22 cellular contexts compared by ENCODE assay signal in the genomic region with DNA sequence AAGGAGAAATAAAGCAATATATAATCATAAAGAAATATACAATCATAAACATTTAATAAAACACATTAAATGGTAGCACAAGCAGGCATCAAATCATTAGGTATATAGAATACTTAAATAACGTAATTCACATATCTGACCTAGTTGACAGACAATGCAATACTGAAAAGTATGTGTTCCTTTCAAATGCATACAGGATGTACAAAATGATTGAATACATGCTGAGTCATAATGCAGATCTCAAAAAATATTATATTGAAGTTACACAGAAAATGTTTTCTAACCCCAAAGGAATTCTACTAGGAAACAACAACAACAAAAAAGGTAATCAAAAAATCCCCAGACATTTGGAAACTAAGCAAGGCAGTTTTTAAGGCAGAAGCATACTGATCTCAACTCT.
DNase-seq lines count a peak whose midpoint lies in the region; ATAC-seq and TF ChIP-seq lines count a peak whose summit lies in the region.
"Had no signal": no experiment of that assay in that cellular context is flagged by ENCODE, and none has a peak within 500 bp of the region (broad histone marks: within the 10 kb centered on the region; RNA-seq: fewer than 3 reads in every experiment).

No MANE protein-coding gene starts in this region.

- intact Hi-C loops in PC-3 (cut with micrococcal nuclease): no loop called here

- peaks cover 3% of the 10 kb centered on the region; the same call in 1 of the 2 replicates for H3K4me1 ChIP-seq in PC-3 (ENCODE audit: insufficient read depth, low read length)
- H3K4me1 ChIP-seq in foreskin keratinocyte: peaks cover 8% of the 10 kb centered on the region
- H3K4me1 ChIP-seq: BLaER1 treated with 17β-estradiol and CSF1 and Interleukin-3, amounts not matched to agents 10 nM and 100 nM; HAP-1; Peyer's patch had no signal

- H3K27ac ChIP-seq in PC-3 (ENCODE audit: low read length): no peak overlapping the region
- no peak overlapping the region for H3K27ac ChIP-seq in foreskin keratinocyte
- H3K27ac ChIP-seq: BLaER1 treated with 17β-estradiol and CSF1 and Interleukin-3, amounts not matched to agents 10 nM and 100 nM; Peyer's patch had no signal

- no peaks in the 10 kb centered on the region for H3F3A ChIP-seq in PC-3 (ENCODE audit: low read length, unreplicated experiment)

- no peaks in the 10 kb centered on the region for H3K79me2 ChIP-seq in PC-3 (ENCODE audit: low read length)

- H3K9ac ChIP-seq in PC-3 (ENCODE audit: low read length): no peak overlapping the region
- H3K9ac ChIP-seq: BLaER1 treated with 17β-estradiol and CSF1 and Interleukin-3, amounts not matched to agents 10 nM and 100 nM had no signal

- H3K9me2 ChIP-seq in PC-3 (replicated peaks; ENCODE audit: low read length): no peaks in the 10 kb centered on the region

- H3K4me3 ChIP-seq in PC-3 (ENCODE audit: low read length): no peak overlapping the region
- H3K4me3 ChIP-seq: BLaER1 treated with 17β-estradiol and CSF1 and Interleukin-3, amounts not matched to agents 10 nM and 100 nM; GM12878; HAP-1; Peyer's patch had no signal

- POLR2A ChIA-PET in PC-3 (lab: Charles Lee; ENCODE audit: unreplicated experiment): no interaction called here

- peak; percentile 51 for ATAC-seq in PC-3
- ATAC-seq in foreskin keratinocyte: peak; percentile 44
- ATAC-seq in GM19395 (IDR thresholded peaks at IDR 0.05; ENCODE audit: unreplicated experiment): no peak
- ATAC-seq: GM12878 had no signal

- CTCF ChIA-PET in PC-3 (lab: Charles Lee): interaction anchor here (0.7 kb wide), 1 partner anchor 82 kb away, joined by 3 read pairs; no protein-coding TSS in a partner anchor

- no peaks in the 10 kb centered on the region for H3K27me3 ChIP-seq in PC-3 (ENCODE audit: low read length)
- H3K27me3 ChIP-seq in foreskin keratinocyte: no peaks in the 10 kb centered on the region
- H3K27me3 ChIP-seq: BLaER1 treated with 17β-estradiol and CSF1 and Interleukin-3, amounts not matched to agents 10 nM and 100 nM; Peyer's patch had no signal

- no peak overlapping the region for H2AFZ ChIP-seq in PC-3 (ENCODE audit: low read length)

- no peak for TF ChIP-seq CTCF in PC-3 (conservative IDR thresholded peaks at IDR 0.05; ENCODE audit: low read depth, low read length)
- no peak for TF ChIP-seq CTCF in foreskin keratinocyte (conservative IDR thresholded peaks at IDR 0.05)

- H4K20me1 ChIP-seq in PC-3 (ENCODE audit: low read length): no peaks in the 10 kb centered on the region
- H4K20me1 ChIP-seq: BLaER1 treated with 17β-estradiol and CSF1 and Interleukin-3, amounts not matched to agents 10 nM and 100 nM had no signal

- DNase-seq in HCEC 1CT (peak; percentile 1), PC-3 (peak; percentile 35), amniotic epithelial cell (ENCODE audit: low read depth) (peak; percentile 7), foreskin keratinocyte (peak; percentile 16 to 61), C1 segment of cervical spinal cord (lab: John Stamatoyannopoulos, UW) (no peak), activated gamma-delta T cell treated with Interleukin-2 at 50 U/mL for 16 hours (no peak)
- DNase-seq: AML-193; CD4-positive, alpha-beta memory T cell; COR-L47; DMS53; GDM1; GOT3; KG1; MM.1S; NCI-H2029; NCI-H446 treated with DMSO at 0.1 percent for 48 hours; NCI-H526 treated with DMSO at 0.1 percent for 48 hours; Peyer's patch had no signal

- BruUV-seq in PC-3 (replicated peaks; lab: Mats Ljungman, UMichigan): no TSS peak

- H3K9me3 ChIP-seq in PC-3 (ENCODE audit: low read length): no peaks in the 10 kb centered on the region
- H3K9me3 ChIP-seq: BLaER1 treated with 17β-estradiol and CSF1 and Interleukin-3, amounts not matched to agents 10 nM and 100 nM; HAP-1; Peyer's patch had no signal

- no peaks in the 10 kb centered on the region for H3K36me3 ChIP-seq in PC-3 (ENCODE audit: low read depth, low read length)
- H3K36me3 ChIP-seq: BLaER1 treated with 17β-estradiol and CSF1 and Interleukin-3, amounts not matched to agents 10 nM and 100 nM; HAP-1; Peyer's patch had no signal

- H3K4me2 ChIP-seq in PC-3 (ENCODE audit: low read length): no peak overlapping the region
- H3K4me2 ChIP-seq: BLaER1 treated with 17β-estradiol and CSF1 and Interleukin-3, amounts not matched to agents 10 nM and 100 nM had no signal

Comparison
In these comparisons a context has a peak if more than half of its experiments do, and no peak if none do; other contexts are left out.
1. DNase-seq: peak in HCEC 1CT (single experiment), PC-3 (single experiment), amniotic epithelial cell (single experiment) and foreskin keratinocyte (2 of 2); none in C1 segment of cervical spinal cord (0 of 14) and activated gamma-delta T cell treated with Interleukin-2 at 50 U/mL for 16 hours (single experiment).